In the genomic region with DNA sequence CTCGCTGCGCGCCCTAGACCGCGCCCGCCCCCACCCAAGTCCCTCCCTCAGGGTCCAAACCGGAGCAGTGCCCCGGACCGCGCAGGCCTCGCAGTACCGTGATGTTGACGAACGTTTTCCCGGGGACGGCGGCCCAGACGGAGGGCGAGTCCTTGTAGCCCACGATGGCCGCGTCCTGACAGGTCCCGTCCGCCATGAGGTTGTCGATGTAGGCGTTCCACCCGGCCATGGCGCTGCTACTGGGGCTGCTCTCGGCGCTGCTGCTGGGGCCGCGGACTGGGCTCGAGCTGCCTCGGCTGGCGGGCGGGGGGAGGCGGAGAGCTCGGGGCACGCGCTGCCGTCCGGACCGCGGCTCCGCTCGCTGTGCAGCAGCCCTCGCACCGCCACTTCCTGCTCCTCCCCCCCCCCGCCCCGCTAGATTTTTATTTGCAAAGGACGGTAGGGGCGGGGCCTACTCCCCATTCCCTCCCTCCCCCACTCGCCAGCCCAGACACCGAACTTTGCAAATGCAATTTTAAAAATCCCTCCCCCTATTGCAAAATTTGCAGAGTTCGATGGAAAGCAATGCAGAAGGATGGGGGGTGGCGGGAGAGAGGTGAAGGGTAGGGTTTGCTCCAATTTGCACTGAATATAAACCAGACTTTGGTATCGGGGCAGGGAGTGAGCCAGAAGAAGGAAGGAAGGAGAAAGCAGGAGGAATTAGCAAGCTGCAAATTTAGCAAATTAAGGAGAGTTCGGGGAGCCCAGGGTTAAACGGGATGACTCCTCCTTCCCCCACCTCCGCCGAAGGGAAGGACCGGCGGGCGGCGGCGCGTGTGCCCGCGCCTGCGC, we compare ENCODE assay signal across 1 cellular context.
TF ChIP-seq lines count a peak whose summit lies in the region.

A gene (minus strand): TSS at position 365 of the 831 bp plus-strand sequence. CDS start 136 bp downstream, at position 229.

TF ChIP-seq in HepG2, 621 proteins besides CTCF, POLR2A, EP300 and RAD21 (continued from another document and continues in another):
- TF ChIP-seq, protein P1, sequence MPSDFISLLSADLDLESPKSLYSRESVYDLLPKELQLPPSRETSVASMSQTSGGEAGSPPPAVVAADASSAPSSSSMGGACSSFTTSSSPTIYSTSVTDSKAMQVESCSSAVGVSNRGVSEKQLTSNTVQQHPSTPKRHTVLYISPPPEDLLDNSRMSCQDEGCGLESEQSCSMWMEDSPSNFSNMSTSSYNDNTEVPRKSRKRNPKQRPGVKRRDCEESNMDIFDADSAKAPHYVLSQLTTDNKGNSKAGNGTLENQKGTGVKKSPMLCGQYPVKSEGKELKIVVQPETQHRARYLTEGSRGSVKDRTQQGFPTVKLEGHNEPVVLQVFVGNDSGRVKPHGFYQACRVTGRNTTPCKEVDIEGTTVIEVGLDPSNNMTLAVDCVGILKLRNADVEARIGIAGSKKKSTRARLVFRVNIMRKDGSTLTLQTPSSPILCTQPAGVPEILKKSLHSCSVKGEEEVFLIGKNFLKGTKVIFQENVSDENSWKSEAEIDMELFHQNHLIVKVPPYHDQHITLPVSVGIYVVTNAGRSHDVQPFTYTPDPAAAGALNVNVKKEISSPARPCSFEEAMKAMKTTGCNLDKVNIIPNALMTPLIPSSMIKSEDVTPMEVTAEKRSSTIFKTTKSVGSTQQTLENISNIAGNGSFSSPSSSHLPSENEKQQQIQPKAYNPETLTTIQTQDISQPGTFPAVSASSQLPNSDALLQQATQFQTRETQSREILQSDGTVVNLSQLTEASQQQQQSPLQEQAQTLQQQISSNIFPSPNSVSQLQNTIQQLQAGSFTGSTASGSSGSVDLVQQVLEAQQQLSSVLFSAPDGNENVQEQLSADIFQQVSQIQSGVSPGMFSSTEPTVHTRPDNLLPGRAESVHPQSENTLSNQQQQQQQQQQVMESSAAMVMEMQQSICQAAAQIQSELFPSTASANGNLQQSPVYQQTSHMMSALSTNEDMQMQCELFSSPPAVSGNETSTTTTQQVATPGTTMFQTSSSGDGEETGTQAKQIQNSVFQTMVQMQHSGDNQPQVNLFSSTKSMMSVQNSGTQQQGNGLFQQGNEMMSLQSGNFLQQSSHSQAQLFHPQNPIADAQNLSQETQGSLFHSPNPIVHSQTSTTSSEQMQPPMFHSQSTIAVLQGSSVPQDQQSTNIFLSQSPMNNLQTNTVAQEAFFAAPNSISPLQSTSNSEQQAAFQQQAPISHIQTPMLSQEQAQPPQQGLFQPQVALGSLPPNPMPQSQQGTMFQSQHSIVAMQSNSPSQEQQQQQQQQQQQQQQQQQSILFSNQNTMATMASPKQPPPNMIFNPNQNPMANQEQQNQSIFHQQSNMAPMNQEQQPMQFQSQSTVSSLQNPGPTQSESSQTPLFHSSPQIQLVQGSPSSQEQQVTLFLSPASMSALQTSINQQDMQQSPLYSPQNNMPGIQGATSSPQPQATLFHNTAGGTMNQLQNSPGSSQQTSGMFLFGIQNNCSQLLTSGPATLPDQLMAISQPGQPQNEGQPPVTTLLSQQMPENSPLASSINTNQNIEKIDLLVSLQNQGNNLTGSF (CRISPR knock-in tag; IDR thresholded peaks at IDR 0.05), result no peak
- TF ChIP-seq, protein P2, sequence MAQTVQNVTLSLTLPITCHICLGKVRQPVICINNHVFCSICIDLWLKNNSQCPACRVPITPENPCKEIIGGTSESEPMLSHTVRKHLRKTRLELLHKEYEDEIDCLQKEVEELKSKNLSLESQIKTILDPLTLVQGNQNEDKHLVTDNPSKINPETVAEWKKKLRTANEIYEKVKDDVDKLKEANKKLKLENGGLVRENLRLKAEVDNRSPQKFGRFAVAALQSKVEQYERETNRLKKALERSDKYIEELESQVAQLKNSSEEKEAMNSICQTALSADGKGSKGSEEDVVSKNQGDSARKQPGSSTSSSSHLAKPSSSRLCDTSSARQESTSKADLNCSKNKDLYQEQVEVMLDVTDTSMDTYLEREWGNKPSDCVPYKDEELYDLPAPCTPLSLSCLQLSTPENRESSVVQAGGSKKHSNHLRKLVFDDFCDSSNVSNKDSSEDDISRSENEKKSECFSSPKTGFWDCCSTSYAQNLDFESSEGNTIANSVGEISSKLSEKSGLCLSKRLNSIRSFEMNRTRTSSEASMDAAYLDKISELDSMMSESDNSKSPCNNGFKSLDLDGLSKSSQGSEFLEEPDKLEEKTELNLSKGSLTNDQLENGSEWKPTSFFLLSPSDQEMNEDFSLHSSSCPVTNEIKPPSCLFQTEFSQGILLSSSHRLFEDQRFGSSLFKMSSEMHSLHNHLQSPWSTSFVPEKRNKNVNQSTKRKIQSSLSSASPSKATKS (CRISPR knock-in tag; IDR thresholded peaks at IDR 0.05), result no peak
- TF ChIP-seq ZNF766 (CRISPR knock-in tag; IDR thresholded peaks at IDR 0.05; ENCODE audit: borderline replicate concordance) (peak; percentile 65; the same call in 1 of the 2 replicates), ZSCAN12 (CRISPR knock-in tag; IDR thresholded peaks at IDR 0.05) (no peak), KLF16 (CRISPR knock-in tag; IDR thresholded peaks at IDR 0.05) (no peak), ARNT (IDR thresholded peaks at IDR 0.05) (no peak), FIP1L1 (IDR thresholded peaks at IDR 0.05; ENCODE audit: borderline replicate concordance, insufficient read depth, low read depth, low read length) (no peak), SP5 (CRISPR knock-in tag; IDR thresholded peaks at IDR 0.05; ENCODE audit: borderline replicate concordance, low read depth) (peak; percentile 83), IRX3 (CRISPR knock-in tag; IDR thresholded peaks at IDR 0.05; ENCODE audit: borderline replicate concordance, low read depth) (no peak; the same call in 1 of the 2 replicates), HHEX (CRISPR knock-in tag; IDR thresholded peaks at IDR 0.05) (no peak), ZNF652 (CRISPR knock-in tag; IDR thresholded peaks at IDR 0.05; ENCODE audit: borderline replicate concordance, low read depth) (peak; percentile 95), SIN3B (IDR thresholded peaks at IDR 0.05; ENCODE audit: low read length) (no peak), SP4 (CRISPR knock-in tag; IDR thresholded peaks at IDR 0.05) (peak; percentile 32; the same call in 1 of the 2 replicates), RELA (CRISPR knock-in tag; IDR thresholded peaks at IDR 0.05) (no peak), STAT5B (CRISPR knock-in tag; IDR thresholded peaks at IDR 0.05) (no peak), NR2C2 (CRISPR knock-in tag; IDR thresholded peaks at IDR 0.05; ENCODE audit: borderline replicate concordance) (0 out of 2 replicates have a peak, but pooled peaks have one; percentile 4), KMT2A (CRISPR knock-in tag; IDR thresholded peaks at IDR 0.05) (peak; percentile 43; the same call in 1 of the 2 replicates), ZNF777 (CRISPR knock-in tag; IDR thresholded peaks at IDR 0.05) (no peak; the same call in none of the 2 replicates), DMAP1 (CRISPR knock-in tag; IDR thresholded peaks at IDR 0.05) (peak; percentile 37; the same call in 1 of the 2 replicates), ZNF775 (CRISPR knock-in tag; IDR thresholded peaks at IDR 0.05; ENCODE audit: borderline replicate concordance) (0 out of 2 replicates have a peak, but pooled peaks have one; percentile 58), KAT8 (CRISPR knock-in tag; IDR thresholded peaks at IDR 0.05) (no peak; the same call in 1 of the 2 replicates), ZNF781 (CRISPR knock-in tag; IDR thresholded peaks at IDR 0.05; ENCODE audit: borderline replicate concordance, not compliant biosample characterization) (no peak), TBX2 (CRISPR knock-in tag; IDR thresholded peaks at IDR 0.05; ENCODE audit: borderline replicate concordance) (peak; percentile 56; the same call in 1 of the 2 replicates), FOXO1 (CRISPR knock-in tag; IDR thresholded peaks at IDR 0.05) (peak; percentile 43; the same call in 1 of the 2 replicates), CHD4 (IDR thresholded peaks at IDR 0.05; ENCODE audit: borderline replicate concordance, low read length) (peak; percentile 56; the same call in 1 of the 2 replicates), SP1 (IDR thresholded peaks at IDR 0.05) (no peak), SP1 (CRISPR knock-in tag; IDR thresholded peaks at IDR 0.05) (peak; percentile 63), ZNF563 (CRISPR knock-in tag; IDR thresholded peaks at IDR 0.05) (0 out of 2 replicates have a peak, but pooled peaks have one; percentile 16), ZNF749 (CRISPR knock-in tag; IDR thresholded peaks at IDR 0.05; ENCODE audit: borderline replicate concordance) (peak; percentile 68; the same call in 1 of the 2 replicates), ISL2 (CRISPR knock-in tag; IDR thresholded peaks at IDR 0.05) (peak; percentile 16; the same call in 1 of the 2 replicates), SAP130 (CRISPR knock-in tag; IDR thresholded peaks at IDR 0.05; ENCODE audit: low read depth) (peak; percentile 81)
- TF ChIP-seq, protein P3, sequence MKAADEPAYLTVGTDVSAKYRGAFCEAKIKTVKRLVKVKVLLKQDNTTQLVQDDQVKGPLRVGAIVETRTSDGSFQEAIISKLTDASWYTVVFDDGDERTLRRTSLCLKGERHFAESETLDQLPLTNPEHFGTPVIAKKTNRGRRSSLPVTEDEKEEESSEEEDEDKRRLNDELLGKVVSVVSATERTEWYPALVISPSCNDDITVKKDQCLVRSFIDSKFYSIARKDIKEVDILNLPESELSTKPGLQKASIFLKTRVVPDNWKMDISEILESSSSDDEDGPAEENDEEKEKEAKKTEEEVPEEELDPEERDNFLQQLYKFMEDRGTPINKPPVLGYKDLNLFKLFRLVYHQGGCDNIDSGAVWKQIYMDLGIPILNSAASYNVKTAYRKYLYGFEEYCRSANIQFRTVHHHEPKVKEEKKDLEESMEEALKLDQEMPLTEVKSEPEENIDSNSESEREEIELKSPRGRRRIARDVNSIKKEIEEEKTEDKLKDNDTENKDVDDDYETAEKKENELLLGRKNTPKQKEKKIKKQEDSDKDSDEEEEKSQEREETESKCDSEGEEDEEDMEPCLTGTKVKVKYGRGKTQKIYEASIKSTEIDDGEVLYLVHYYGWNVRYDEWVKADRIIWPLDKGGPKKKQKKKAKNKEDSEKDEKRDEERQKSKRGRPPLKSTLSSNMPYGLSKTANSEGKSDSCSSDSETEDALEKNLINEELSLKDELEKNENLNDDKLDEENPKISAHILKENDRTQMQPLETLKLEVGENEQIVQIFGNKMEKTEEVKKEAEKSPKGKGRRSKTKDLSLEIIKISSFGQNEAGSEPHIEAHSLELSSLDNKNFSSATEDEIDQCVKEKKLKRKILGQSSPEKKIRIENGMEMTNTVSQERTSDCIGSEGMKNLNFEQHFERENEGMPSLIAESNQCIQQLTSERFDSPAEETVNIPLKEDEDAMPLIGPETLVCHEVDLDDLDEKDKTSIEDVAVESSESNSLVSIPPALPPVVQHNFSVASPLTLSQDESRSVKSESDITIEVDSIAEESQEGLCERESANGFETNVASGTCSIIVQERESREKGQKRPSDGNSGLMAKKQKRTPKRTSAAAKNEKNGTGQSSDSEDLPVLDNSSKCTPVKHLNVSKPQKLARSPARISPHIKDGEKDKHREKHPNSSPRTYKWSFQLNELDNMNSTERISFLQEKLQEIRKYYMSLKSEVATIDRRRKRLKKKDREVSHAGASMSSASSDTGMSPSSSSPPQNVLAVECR (CRISPR knock-in tag; IDR thresholded peaks at IDR 0.05; ENCODE audit: borderline replicate concordance), result peak; percentile 83
- TF ChIP-seq, protein P4, sequence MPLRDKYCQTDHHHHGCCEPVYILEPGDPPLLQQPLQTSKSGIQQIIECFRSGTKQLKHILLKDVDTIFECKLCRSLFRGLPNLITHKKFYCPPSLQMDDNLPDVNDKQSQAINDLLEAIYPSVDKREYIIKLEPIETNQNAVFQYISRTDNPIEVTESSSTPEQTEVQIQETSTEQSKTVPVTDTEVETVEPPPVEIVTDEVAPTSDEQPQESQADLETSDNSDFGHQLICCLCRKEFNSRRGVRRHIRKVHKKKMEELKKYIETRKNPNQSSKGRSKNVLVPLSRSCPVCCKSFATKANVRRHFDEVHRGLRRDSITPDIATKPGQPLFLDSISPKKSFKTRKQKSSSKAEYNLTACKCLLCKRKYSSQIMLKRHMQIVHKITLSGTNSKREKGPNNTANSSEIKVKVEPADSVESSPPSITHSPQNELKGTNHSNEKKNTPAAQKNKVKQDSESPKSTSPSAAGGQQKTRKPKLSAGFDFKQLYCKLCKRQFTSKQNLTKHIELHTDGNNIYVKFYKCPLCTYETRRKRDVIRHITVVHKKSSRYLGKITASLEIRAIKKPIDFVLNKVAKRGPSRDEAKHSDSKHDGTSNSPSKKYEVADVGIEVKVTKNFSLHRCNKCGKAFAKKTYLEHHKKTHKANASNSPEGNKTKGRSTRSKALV (CRISPR knock-in tag; IDR thresholded peaks at IDR 0.05), result no peak
- TF ChIP-seq, protein P5, sequence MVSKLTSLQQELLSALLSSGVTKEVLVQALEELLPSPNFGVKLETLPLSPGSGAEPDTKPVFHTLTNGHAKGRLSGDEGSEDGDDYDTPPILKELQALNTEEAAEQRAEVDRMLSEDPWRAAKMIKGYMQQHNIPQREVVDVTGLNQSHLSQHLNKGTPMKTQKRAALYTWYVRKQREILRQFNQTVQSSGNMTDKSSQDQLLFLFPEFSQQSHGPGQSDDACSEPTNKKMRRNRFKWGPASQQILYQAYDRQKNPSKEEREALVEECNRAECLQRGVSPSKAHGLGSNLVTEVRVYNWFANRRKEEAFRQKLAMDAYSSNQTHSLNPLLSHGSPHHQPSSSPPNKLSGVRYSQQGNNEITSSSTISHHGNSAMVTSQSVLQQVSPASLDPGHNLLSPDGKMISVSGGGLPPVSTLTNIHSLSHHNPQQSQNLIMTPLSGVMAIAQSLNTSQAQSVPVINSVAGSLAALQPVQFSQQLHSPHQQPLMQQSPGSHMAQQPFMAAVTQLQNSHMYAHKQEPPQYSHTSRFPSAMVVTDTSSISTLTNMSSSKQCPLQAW (CRISPR knock-in tag; IDR thresholded peaks at IDR 0.05), result 0 out of 2 replicates have a peak, but pooled peaks have one; percentile 32
- TF ChIP-seq, protein P6, sequence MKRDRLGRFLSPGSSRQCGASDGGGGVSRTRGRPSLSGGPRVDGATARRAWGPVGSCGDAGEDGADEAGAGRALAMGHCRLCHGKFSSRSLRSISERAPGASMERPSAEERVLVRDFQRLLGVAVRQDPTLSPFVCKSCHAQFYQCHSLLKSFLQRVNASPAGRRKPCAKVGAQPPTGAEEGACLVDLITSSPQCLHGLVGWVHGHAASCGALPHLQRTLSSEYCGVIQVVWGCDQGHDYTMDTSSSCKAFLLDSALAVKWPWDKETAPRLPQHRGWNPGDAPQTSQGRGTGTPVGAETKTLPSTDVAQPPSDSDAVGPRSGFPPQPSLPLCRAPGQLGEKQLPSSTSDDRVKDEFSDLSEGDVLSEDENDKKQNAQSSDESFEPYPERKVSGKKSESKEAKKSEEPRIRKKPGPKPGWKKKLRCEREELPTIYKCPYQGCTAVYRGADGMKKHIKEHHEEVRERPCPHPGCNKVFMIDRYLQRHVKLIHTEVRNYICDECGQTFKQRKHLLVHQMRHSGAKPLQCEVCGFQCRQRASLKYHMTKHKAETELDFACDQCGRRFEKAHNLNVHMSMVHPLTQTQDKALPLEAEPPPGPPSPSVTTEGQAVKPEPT (CRISPR knock-in tag; IDR thresholded peaks at IDR 0.05; ENCODE audit: low read depth), result peak; percentile 25; the same call in 1 of the 2 replicates
- TF ChIP-seq, protein P7, sequence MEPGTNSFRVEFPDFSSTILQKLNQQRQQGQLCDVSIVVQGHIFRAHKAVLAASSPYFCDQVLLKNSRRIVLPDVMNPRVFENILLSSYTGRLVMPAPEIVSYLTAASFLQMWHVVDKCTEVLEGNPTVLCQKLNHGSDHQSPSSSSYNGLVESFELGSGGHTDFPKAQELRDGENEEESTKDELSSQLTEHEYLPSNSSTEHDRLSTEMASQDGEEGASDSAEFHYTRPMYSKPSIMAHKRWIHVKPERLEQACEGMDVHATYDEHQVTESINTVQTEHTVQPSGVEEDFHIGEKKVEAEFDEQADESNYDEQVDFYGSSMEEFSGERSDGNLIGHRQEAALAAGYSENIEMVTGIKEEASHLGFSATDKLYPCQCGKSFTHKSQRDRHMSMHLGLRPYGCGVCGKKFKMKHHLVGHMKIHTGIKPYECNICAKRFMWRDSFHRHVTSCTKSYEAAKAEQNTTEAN (CRISPR knock-in tag; conservative IDR thresholded peaks at IDR 0.05), result peak; percentile 53; the same call in 1 of the 2 replicates
- TF ChIP-seq, protein P8, sequence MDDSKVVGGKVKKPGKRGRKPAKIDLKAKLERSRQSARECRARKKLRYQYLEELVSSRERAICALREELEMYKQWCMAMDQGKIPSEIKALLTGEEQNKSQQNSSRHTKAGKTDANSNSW (CRISPR knock-in tag; IDR thresholded peaks at IDR 0.05; ENCODE audit: borderline replicate concordance), result no peak
